In genomic region chr4:27412617-27413016, GRCh38 we compare ENCODE assay signal across 16 cellular contexts.
"Had no signal": no experiment of that assay in that cellular context is flagged by ENCODE, and none has a peak within 500 bp of the region (broad histone marks: within the 10 kb centered on the region; RNA-seq: fewer than 3 reads in every experiment).

No MANE protein-coding gene starts in this region.

- H3K4me3 ChIP-seq: adrenal gland, body of pancreas, psoas muscle, spleen had no signal

- ATAC-seq: body of pancreas; left colon; natural killer cell treated with Interleukin-12 subunit alpha and Interleukin-12 subunit beta and Interleukin-15 and Interleukin-18, amount 100 ng/mL, for 72 hours; psoas muscle; sciatic nerve; stimulated activated naive B cell treated with anti-CD40 and anti-IgM and Interleukin-4, amounts not matched to agents 10 μg/mL and 1 μg/mL and 100 μg/mL, for 72 hours had no signal

- H3K27ac ChIP-seq: adrenal gland, body of pancreas, psoas muscle, spleen had no signal

- H3K4me1 ChIP-seq: adrenal gland, psoas muscle, spleen had no signal

- H3K27me3 ChIP-seq: adrenal gland, body of pancreas, spleen had no signal

- H3K9me3 ChIP-seq: adrenal gland, psoas muscle had no signal

- H3K36me3 ChIP-seq: adrenal gland, spleen had no signal

- DNase-seq: activated CD4-positive, alpha-beta T cell treated with anti-CD3 and anti-CD28 coated beads, Interleukin-2, amount 50 U/mL, for 4 hours; activated CD4-positive, CD25-positive, alpha-beta regulatory T cell treated with anti-CD3 and anti-CD28 coated beads, Interleukin-2, amount 50 U/mL, for 72 hours; activated naive CD4-positive, alpha-beta T cell treated with anti-CD3 and anti-CD28 coated beads, Interleukin-2, amount 50 U/mL, for 16 hours; activated T-cell treated with anti-CD3 and anti-CD28 coated beads, Interleukin-2, amount 50 U/mL, for 1 hour; adrenal gland; body of pancreas; effector memory CD4-positive, alpha-beta T cell; left colon; mammary epithelial cell; psoas muscle; spleen; stimulated activated CD4-positive, alpha-beta T cell treated with anti-CD3 and anti-CD28 coated beads, Interleukin-1b, Interleukin-23, amount 100 ng/mL, for 48 hours; stimulated activated naive B cell treated with anti-CD40 and anti-IgM and Interleukin-4, amounts not matched to agents 10 μg/mL and 1 μg/mL and 100 μg/mL, for 72 hours; trophoblast cell had no signal
